In the genomic region with DNA sequence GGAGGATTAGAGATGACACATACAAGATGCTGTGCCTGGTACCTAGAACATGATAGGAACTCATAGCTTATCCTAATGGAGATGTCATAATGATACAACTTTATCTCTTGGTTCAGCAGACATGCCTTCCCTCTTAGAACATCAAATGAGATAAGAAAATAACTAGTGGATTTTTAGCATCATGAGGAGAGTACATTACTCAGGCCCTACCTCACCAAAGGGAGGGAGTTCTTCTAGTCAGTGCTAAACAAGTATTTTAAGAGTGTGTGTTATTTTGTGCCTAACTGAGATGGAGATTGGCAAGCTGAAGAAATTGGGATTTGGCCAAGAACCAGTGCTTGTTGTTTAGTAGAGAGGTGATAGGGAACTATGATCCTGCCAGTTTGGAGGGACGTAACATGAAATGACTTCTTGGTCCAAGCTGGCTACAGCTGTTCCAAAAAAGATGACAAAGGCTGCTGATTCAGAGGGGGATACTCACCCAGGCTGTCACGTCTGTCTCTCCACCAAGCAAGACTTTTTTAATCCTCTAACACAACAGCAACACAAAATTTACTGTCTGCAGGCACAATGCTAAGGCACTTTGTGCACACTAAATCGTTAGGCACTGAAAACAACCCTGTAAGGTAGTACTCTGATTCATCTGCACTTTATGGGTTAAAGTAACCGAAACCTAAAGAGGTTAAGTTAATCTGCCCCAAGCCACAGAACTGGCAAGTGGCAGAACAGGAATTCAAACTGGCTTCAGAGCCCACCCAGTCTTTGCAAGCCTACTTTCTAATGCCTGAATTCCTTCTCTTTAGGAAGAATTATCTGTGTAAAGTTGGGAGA, we compare ENCODE assay signal across 18 cellular contexts.
DNase-seq lines count a peak whose midpoint lies in the region; ATAC-seq and TF ChIP-seq lines count a peak whose summit lies in the region.
"Had no signal": no experiment of that assay in that cellular context is flagged by ENCODE, and none has a peak within 500 bp of the region (broad histone marks: within the 10 kb centered on the region; RNA-seq: fewer than 3 reads in every experiment).

No MANE protein-coding gene starts in this region.

- H3K27me3 Mint-ChIP-seq in nephron (ENCODE audit: low read depth) = no peaks in the 10 kb centered on the region
- H3K27me3 Mint-ChIP-seq: activated CD4-positive, alpha-beta T cell treated with anti-CD3 and anti-CD28 coated beads, Interleukin-2, amount 10 ng/mL, durations not matched to agents 24 days and 14 days; CD4-positive, alpha-beta memory T cell; stimulated activated memory B cell treated with anti-CD40 and anti-IgM and Interleukin-4, amounts not matched to agents 10 μg/mL and 1 μg/mL and 100 μg/mL, for 72 hours had no signal

- TF ChIP-seq CTCF in fibroblast of villous mesenchyme (IDR thresholded peaks at IDR 0.05; ENCODE audit: insufficient read depth, low read depth, low read length) (no peak), nephron (IDR thresholded peaks at IDR 0.05; ENCODE audit: unreplicated experiment in 3 of 3) (no peak)

- H3K4me3 Mint-ChIP-seq in nephron = no peak overlapping the region
- H3K4me3 Mint-ChIP-seq: activated CD4-positive, alpha-beta T cell treated with anti-CD3 and anti-CD28 coated beads, Interleukin-2, amount 10 ng/mL, durations not matched to agents 24 days and 14 days; CD4-positive, alpha-beta memory T cell; stimulated activated memory B cell treated with anti-CD40 and anti-IgM and Interleukin-4, amounts not matched to agents 10 μg/mL and 1 μg/mL and 100 μg/mL, for 72 hours had no signal

- no peaks in the 10 kb centered on the region for H3K36me3 Mint-ChIP-seq in nephron (ENCODE audit: low read depth)
- H3K36me3 Mint-ChIP-seq: CD4-positive, alpha-beta memory T cell had no signal

- H3K9me3 Mint-ChIP-seq in nephron = no peaks in the 10 kb centered on the region
- H3K9me3 Mint-ChIP-seq: activated CD4-positive, alpha-beta T cell treated with anti-CD3 and anti-CD28 coated beads, Interleukin-2, amount 10 ng/mL, durations not matched to agents 24 days and 14 days; CD4-positive, alpha-beta memory T cell; stimulated activated memory B cell treated with anti-CD40 and anti-IgM and Interleukin-4, amounts not matched to agents 10 μg/mL and 1 μg/mL and 100 μg/mL, for 72 hours had no signal

- ATAC-seq in GM18511 (IDR thresholded peaks at IDR 0.05; ENCODE audit: unreplicated experiment) = no peak
- ATAC-seq: stimulated activated memory B cell treated with anti-CD40 and anti-IgM and Interleukin-4, amounts not matched to agents 10 μg/mL and 1 μg/mL and 100 μg/mL, for 72 hours had no signal

- peak overlapping the region; percentile 31 to 75 (median 42) for H3K27ac Mint-ChIP-seq in nephron
- H3K27ac Mint-ChIP-seq: activated CD4-positive, alpha-beta T cell treated with anti-CD3 and anti-CD28 coated beads, Interleukin-2, amount 10 ng/mL, durations not matched to agents 24 days and 14 days; CD4-positive, alpha-beta memory T cell; stimulated activated memory B cell treated with anti-CD40 and anti-IgM and Interleukin-4, amounts not matched to agents 10 μg/mL and 1 μg/mL and 100 μg/mL, for 72 hours had no signal

- no peak overlapping the region for H3K4me3 ChIP-seq in fibroblast of villous mesenchyme (ENCODE audit: low read depth, low read length)

- peak; percentile 48 for DNase-seq in ELF-1 (ENCODE audit: low read depth, low spot score)
- peak; percentile 77 for DNase-seq in NCI-H446 treated with DMSO at 0.1 percent for 48 hours (lab: John Stamatoyannopoulos, UW)
- peak; percentile 76 for DNase-seq in fibroblast of villous mesenchyme (ENCODE audit: low read depth)
- DNase-seq in cortex of kidney (lab: John Stamatoyannopoulos, UW) = no peak
- no peak for DNase-seq in iPS-NIHi7 (ENCODE audit: extremely low spot score)
- DNase-seq in NCI-H2081 (lab: John Stamatoyannopoulos, UW) = no peak
- DNase-seq: ACHN; activated CD4-positive, alpha-beta T cell treated with anti-CD3 and anti-CD28 coated beads, Interleukin-2, amount 10 ng/mL, durations not matched to agents 24 days and 14 days; activated naive CD4-positive, alpha-beta T cell treated with anti-CD3 and anti-CD28 coated beads, Interleukin-2, amount 50 U/mL, for 16 hours; CD4-positive, alpha-beta memory T cell; effector CD8-positive, alpha-beta T cell; mammary epithelial cell; NCI-H2171; small intestine; T1000 had no signal

- peaks cover 28% of the 10 kb centered on the region for H3K4me1 Mint-ChIP-seq in nephron
- H3K4me1 Mint-ChIP-seq: CD4-positive, alpha-beta memory T cell had no signal

Comparison
In these comparisons a context has a peak if more than half of its experiments do, and no peak if none do; other contexts are left out.
1. DNase-seq: peak in ELF-1 (single experiment), NCI-H446 treated with DMSO at 0.1 percent for 48 hours (single experiment) and fibroblast of villous mesenchyme (single experiment); none in cortex of kidney (single experiment), iPS-NIHi7 (single experiment) and NCI-H2081 (0 of 2).